In the genomic region with DNA sequence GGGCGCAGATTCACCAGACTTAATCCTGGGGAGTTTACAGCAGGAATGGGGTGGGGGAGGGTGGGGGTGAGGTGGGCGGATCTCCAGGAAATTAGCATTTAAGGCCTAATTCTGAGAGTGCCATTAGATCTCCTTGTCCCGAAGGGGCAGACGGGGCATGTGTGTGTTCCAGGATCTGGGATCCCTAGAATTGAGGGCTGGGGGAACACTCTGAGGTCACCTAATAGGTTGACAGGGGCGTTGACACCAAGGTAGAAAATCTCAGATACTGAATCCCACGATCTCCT, we compare ENCODE assay signal across 8 cellular contexts. TPM values are rescaled to one million over a fixed set of nuclear protein-coding genes. Genes with fewer than 3 reads are reported as not detected.
DNase-seq lines count a peak whose midpoint lies in the region; ATAC-seq and TF ChIP-seq lines count a peak whose summit lies in the region.

No MANE protein-coding gene starts in this region.

- H3K4me3 ChIP-seq in GM12864 (ENCODE audit: low read depth, low read length) = peak overlapping the region; percentile 44; the same call in 1 of the 2 replicates
- peak overlapping the region; percentile 40 for H3K4me3 ChIP-seq in WERI-Rb-1 (ENCODE audit: low read depth, low read length)
- H3K4me3 ChIP-seq in fibroblast of villous mesenchyme (ENCODE audit: low read depth, low read length) = peak overlapping the region; percentile 47
- peak overlapping the region; percentile 45 for H3K4me3 ChIP-seq in retinal pigment epithelial cell (ENCODE audit: low read length)

- peaks cover 15% of the 10 kb centered on the region for H3K27me3 ChIP-seq in WERI-Rb-1 (ENCODE audit: insufficient read depth, low read depth, severe bottlenecking)

- TF ChIP-seq CTCF in GM12864 (IDR thresholded peaks at IDR 0.05; ENCODE audit: low read depth, low read length, missing control alignments) (no peak), WERI-Rb-1 (IDR thresholded peaks at IDR 0.05; ENCODE audit: low read depth, low read length) (no peak), fibroblast of villous mesenchyme (IDR thresholded peaks at IDR 0.05; ENCODE audit: insufficient read depth, low read depth, low read length) (no peak), retinal pigment epithelial cell (conservative IDR thresholded peaks at IDR 0.05; ENCODE audit: low read depth, low read length) (no peak)

- no peak for DNase-seq in GM12864 (ENCODE audit: low read depth)
- DNase-seq in WERI-Rb-1 = no peak
- no peak for DNase-seq in fibroblast of villous mesenchyme (ENCODE audit: low read depth)
- DNase-seq in retinal pigment epithelial cell (ENCODE audit: low read depth) = no peak
- no peak for DNase-seq in inferior parietal cortex (ENCODE audit: extremely low spot score)
- no peak for DNase-seq in NCI-H2171 treated with DMSO at 0.1 percent for 48 hours (lab: John Stamatoyannopoulos, UW)

- H3K27ac ChIP-seq in WERI-Rb-1 = peak overlapping the region; percentile 73

- ATAC-seq in HG03175 (IDR thresholded peaks at IDR 0.05; ENCODE audit: unreplicated experiment) (no peak), GM19328 (IDR thresholded peaks at IDR 0.05; ENCODE audit: unreplicated experiment) (no peak)

- H3K36me3 ChIP-seq in WERI-Rb-1 = no peaks in the 10 kb centered on the region

- peaks cover 3% of the 10 kb centered on the region for H3K9me3 ChIP-seq in WERI-Rb-1 (ENCODE audit: severe bottlenecking)

RNA-seq across cellular contexts. Expression of gene EPHB4, which starts 9.4 kb away (rescaled TPM):
- 44.1 and 82.0 TPM in 2 replicates for total RNA-seq in fibroblast of villous mesenchyme

RNA-seq across cellular contexts. Expression of gene SLC12A9, which starts 15.8 kb away (rescaled TPM):
- 16.0 and 20.0 TPM in 2 replicates for total RNA-seq in fibroblast of villous mesenchyme

RNA-seq across cellular contexts. Expression of gene TRIP6, which starts 30.4 kb away (rescaled TPM):
- 86.0 and 106 TPM in 2 replicates for total RNA-seq in fibroblast of villous mesenchyme

RNA-seq across cellular contexts. Expression of gene SRRT, which starts 38.1 kb away (rescaled TPM):
- 50.1 and 50.6 TPM in 2 replicates for total RNA-seq in fibroblast of villous mesenchyme

RNA-seq across cellular contexts. Expression of gene UFSP1, which starts 52.8 kb away (rescaled TPM):
- 5.6 and 7.1 TPM in 2 replicates for total RNA-seq in fibroblast of villous mesenchyme
